In the genomic region with DNA sequence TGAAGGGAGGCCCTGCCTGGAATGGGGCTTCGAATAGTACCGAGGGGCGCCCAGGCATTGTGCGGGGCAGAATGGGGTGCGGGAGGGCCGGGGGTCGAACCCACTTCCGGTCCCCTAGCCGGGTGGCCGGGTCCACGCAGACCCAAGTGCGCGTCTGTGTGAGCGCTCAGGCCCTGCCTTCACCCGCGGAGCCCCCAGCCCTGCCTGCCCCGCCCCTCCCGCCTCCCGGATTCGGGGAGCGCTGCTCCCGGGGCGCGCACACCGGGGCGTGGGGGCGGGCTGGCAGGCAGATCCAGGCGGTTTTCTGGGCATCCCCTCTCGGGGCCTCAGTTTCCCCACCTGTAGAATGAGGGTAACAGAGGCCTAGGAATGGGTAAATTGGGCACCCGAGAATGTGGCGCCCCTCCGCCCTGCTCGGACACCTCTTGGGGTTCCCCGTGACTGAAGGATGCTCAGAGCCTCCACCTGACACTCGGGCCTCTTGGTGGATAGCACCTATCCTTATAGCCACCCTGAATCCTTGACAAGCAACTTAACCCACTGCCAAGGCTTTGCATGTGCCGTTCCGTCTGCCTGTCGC, we compare ENCODE assay signal across 8 cellular contexts. TPM values are rescaled to one million over a fixed set of nuclear protein-coding genes. Genes with fewer than 3 reads are reported as not detected.
DNase-seq lines count a peak whose midpoint lies in the region; ATAC-seq and TF ChIP-seq lines count a peak whose summit lies in the region.

No MANE protein-coding gene starts in this region.

- no peaks in the 10 kb centered on the region for H3K9me3 ChIP-seq in sigmoid colon

- no peaks in the 10 kb centered on the region for H3K9me3 Mint-ChIP-seq in activated CD4-positive, alpha-beta T cell treated with anti-CD3 and anti-CD28 coated beads, Interleukin-2, amount 10 ng/mL, durations not matched to agents 7 days and 5 days

- POLR2A ChIA-PET in activated CD4-positive, alpha-beta T cell treated with anti-CD3 and anti-CD28 coated beads, Interleukin-2, amount 10 ng/mL, durations not matched to agents 7 days and 5 days (lab: Charles Lee) = no interaction called here

- H3K27ac Mint-ChIP-seq in activated CD4-positive, alpha-beta T cell treated with anti-CD3 and anti-CD28 coated beads, Interleukin-2, amount 10 ng/mL, durations not matched to agents 7 days and 5 days = peak overlapping the region; percentile 85

- 1 to 4% methylated on average over 38 of the region's 38 CpGs for WGBS in sigmoid colon, 2 donors

- CTCF ChIA-PET in activated CD4-positive, alpha-beta T cell treated with anti-CD3 and anti-CD28 coated beads, Interleukin-2, amount 10 ng/mL, durations not matched to agents 7 days and 5 days (lab: Charles Lee) = no interaction called here

- H3K36me3 ChIP-seq in sigmoid colon = peaks cover 0 to 8% (median 6%) of the 10 kb centered on the region in 4 donors

- intact Hi-C loops in left cardiac atrium (cut with DNase I) (loop anchor here in 1 of 2 donors (5.0 kb wide), 1 partner anchor 36 kb away; no protein-coding TSS in a partner anchor), Right ventricle myocardium superior (cut with DNase I) (no loop called here), sigmoid colon (cut with DNase I) (loop anchor here (2.0 to 5.0 kb wide), 2 partner anchors 35 to 39 kb away; partner anchors contain the start of gene MPV17L2), posterior vena cava (cut with DNase I) (no loop called here)

- no peak for TF ChIP-seq CTCF in fibroblast of villous mesenchyme (IDR thresholded peaks at IDR 0.05; ENCODE audit: insufficient read depth, low read depth, low read length)
- no peak for TF ChIP-seq CTCF in sigmoid colon (IDR thresholded peaks at IDR 0.05)

- H3K4me1 Mint-ChIP-seq in activated CD4-positive, alpha-beta T cell treated with anti-CD3 and anti-CD28 coated beads, Interleukin-2, amount 10 ng/mL, durations not matched to agents 7 days and 5 days = peaks cover 27% of the 10 kb centered on the region

- no peak for TF ChIP-seq EP300 in sigmoid colon (IDR thresholded peaks at IDR 0.05)

- TF ChIP-seq POLR2A in sigmoid colon (IDR thresholded peaks at IDR 0.05) = no peak

- peak in 1 of 2 donors; percentile 1 for ATAC-seq in left cardiac atrium
- no peak for ATAC-seq in Right ventricle myocardium superior (ENCODE audit: poor library complexity)
- ATAC-seq in HG03565 (IDR thresholded peaks at IDR 0.05; ENCODE audit: unreplicated experiment) = no peak

- H3K27ac ChIP-seq in sigmoid colon = peak overlapping the region; percentile 87 to 98 (median 95)

- DNase-seq in left cardiac atrium = peak; percentile 35
- no peak for DNase-seq in Right ventricle myocardium superior
- DNase-seq in activated CD4-positive, alpha-beta T cell treated with anti-CD3 and anti-CD28 coated beads, Interleukin-2, amount 10 ng/mL, durations not matched to agents 7 days and 5 days = no peak
- DNase-seq in fibroblast of villous mesenchyme (ENCODE audit: low read depth) = no peak
- no peak for DNase-seq in sigmoid colon
- DNase-seq in NOMO-1 (lab: John Stamatoyannopoulos, UW; ENCODE audit: unreplicated experiment in 2 of 2) = no peak
- DNase-seq in posterior vena cava (ENCODE audit: low spot score) = no peak

- peak overlapping the region; percentile 93 for H3K4me3 ChIP-seq in fibroblast of villous mesenchyme (ENCODE audit: low read depth, low read length)
- H3K4me3 ChIP-seq in sigmoid colon = peak overlapping the region; percentile 77 to 94 (median 85)

- H3K4me3 Mint-ChIP-seq in activated CD4-positive, alpha-beta T cell treated with anti-CD3 and anti-CD28 coated beads, Interleukin-2, amount 10 ng/mL, durations not matched to agents 7 days and 5 days = peak overlapping the region; percentile 82

- H3K27me3 ChIP-seq in sigmoid colon = no peaks in the 10 kb centered on the region

- H3K27me3 Mint-ChIP-seq in activated CD4-positive, alpha-beta T cell treated with anti-CD3 and anti-CD28 coated beads, Interleukin-2, amount 10 ng/mL, durations not matched to agents 7 days and 5 days = no peaks in the 10 kb centered on the region

- H3K36me3 Mint-ChIP-seq in activated CD4-positive, alpha-beta T cell treated with anti-CD3 and anti-CD28 coated beads, Interleukin-2, amount 10 ng/mL, durations not matched to agents 7 days and 5 days (ENCODE audit: low read depth) = peaks cover 7% of the 10 kb centered on the region

- H3K4me1 ChIP-seq in sigmoid colon = peaks cover 0 to 56% (median 48%) of the 10 kb centered on the region in 4 donors

RNA-seq across cellular contexts. Expression of gene PIK3R2, which starts 0.7 kb away (rescaled TPM):
- 10 to 100 TPM; 22.1 to 24.5 TPM for total RNA-seq in left cardiac atrium
- total RNA-seq in Right ventricle myocardium superior = 20.8 TPM
- 10 to 100 TPM; 12.6 to 13.1 TPM for total RNA-seq in activated CD4-positive, alpha-beta T cell treated with anti-CD3 and anti-CD28 coated beads, Interleukin-2, amount 10 ng/mL, durations not matched to agents 7 days and 5 days
- 30.7 and 30.9 TPM in 2 replicates for total RNA-seq in fibroblast of villous mesenchyme
- 10 to 100 TPM in 2 of 4 donors, 1 to 10 TPM in 2; 7.8 to 18.0 (median 9.5) TPM for total RNA-seq in sigmoid colon
- polyA plus RNA-seq in sigmoid colon = 1 to 10 TPM; 1.8 to 8.7 (median 6.5) TPM
- total RNA-seq in posterior vena cava = 10 to 100 TPM; 11.5 to 13.0 TPM

RNA-seq across cellular contexts. Expression of gene IFI30, which starts 20.0 kb away (rescaled TPM):
- total RNA-seq in left cardiac atrium (10 to 100 TPM; 43.7 to 68.9 TPM), Right ventricle myocardium superior (23.1 TPM), fibroblast of villous mesenchyme (24.2 and 29.0 TPM in 2 replicates), sigmoid colon (10 to 100 TPM in 3 of 4 donors, 1 to 10 TPM in 1; 9.1 to 45.7 (median 44.5) TPM), posterior vena cava (10 to 100 TPM; 60.7 to 76.7 TPM)
- 10 to 100 TPM; 54.1 to 58.9 TPM for total RNA-seq in activated CD4-positive, alpha-beta T cell treated with anti-CD3 and anti-CD28 coated beads, Interleukin-2, amount 10 ng/mL, durations not matched to agents 7 days and 5 days
- 100 to 1,000 TPM in 2 of 3 donors, 10 to 100 TPM in 1; 96.7 to 412 (median 178) TPM for polyA plus RNA-seq in sigmoid colon

RNA-seq across cellular contexts. Expression of gene MPV17L2, which starts 39.4 kb away (rescaled TPM):
- total RNA-seq in left cardiac atrium = 10 to 100 TPM in 1 of 2 donors, 1 to 10 TPM in 1; 8.7 to 13.4 TPM
- total RNA-seq in Right ventricle myocardium superior = 9.4 TPM
- total RNA-seq in activated CD4-positive, alpha-beta T cell treated with anti-CD3 and anti-CD28 coated beads, Interleukin-2, amount 10 ng/mL, durations not matched to agents 7 days and 5 days = 1 to 10 TPM; 6.1 to 6.5 TPM
- 9.3 and 10.8 TPM in 2 replicates for total RNA-seq in fibroblast of villous mesenchyme
- 10 to 100 TPM; 15.8 to 37.3 (median 26.2) TPM for total RNA-seq in sigmoid colon
- polyA plus RNA-seq in sigmoid colon = 10 to 100 TPM in 2 of 3 donors, 1 to 10 TPM in 1; 9.0 to 26.4 (median 12.0) TPM
- 1 to 10 TPM; 6.1 to 6.6 TPM for total RNA-seq in posterior vena cava

RNA-seq across cellular contexts. Expression of gene RAB3A, which starts 50.2 kb away (rescaled TPM):
- total RNA-seq in left cardiac atrium (10 to 100 TPM; 23.8 to 29.2 TPM), Right ventricle myocardium superior (26.7 TPM), fibroblast of villous mesenchyme (0.97 and 1.3 TPM in 2 replicates), sigmoid colon (1 to 10 TPM in 3 of 4 donors, under 1 TPM in 1; 0.66 to 2.9 (median 2.2) TPM), posterior vena cava (1 to 10 TPM; 1.9 to 2.9 TPM)
- total RNA-seq in activated CD4-positive, alpha-beta T cell treated with anti-CD3 and anti-CD28 coated beads, Interleukin-2, amount 10 ng/mL, durations not matched to agents 7 days and 5 days = 1 to 10 TPM; 4.0 to 5.2 TPM
- 1 to 10 TPM; 2.1 to 4.8 (median 4.2) TPM for polyA plus RNA-seq in sigmoid colon

RNA-seq across cellular contexts. Expression of gene MAST3, which starts 56.1 kb away (rescaled TPM):
- total RNA-seq in left cardiac atrium (1 to 10 TPM; 5.5 to 7.9 TPM), Right ventricle myocardium superior (4.9 TPM), fibroblast of villous mesenchyme (1.9 and 3.0 TPM in 2 replicates), sigmoid colon (1 to 10 TPM; 2.6 to 6.9 (median 3.3) TPM), posterior vena cava (1 to 10 TPM; 5.6 to 7.1 TPM)
- total RNA-seq in activated CD4-positive, alpha-beta T cell treated with anti-CD3 and anti-CD28 coated beads, Interleukin-2, amount 10 ng/mL, durations not matched to agents 7 days and 5 days = 10 to 100 TPM; 31.0 to 35.8 TPM
- 10 to 100 TPM in 1 of 3 donors, 1 to 10 TPM in 2; 4.2 to 16.3 (median 5.3) TPM for polyA plus RNA-seq in sigmoid colon
